In genomic region chr9:123425836-123426365, GRCh38 we compare ENCODE assay signal across 24 cellular contexts.
DNase-seq lines count a peak whose midpoint lies in the region; ATAC-seq and TF ChIP-seq lines count a peak whose summit lies in the region.
"Had no signal": no experiment of that assay in that cellular context is flagged by ENCODE, and none has a peak within 500 bp of the region (broad histone marks: within the 10 kb centered on the region; RNA-seq: fewer than 3 reads in every experiment).

No MANE protein-coding gene starts in this region.

- H3K27ac ChIP-seq in H9 (ENCODE audit: insufficient read length, low read depth, low read length): no peak overlapping the region
- H3K27ac ChIP-seq in endodermal cell (ENCODE audit: low read depth, low read length): no peak overlapping the region
- no peak overlapping the region for H3K27ac ChIP-seq in sigmoid colon
- no peak overlapping the region for H3K27ac ChIP-seq in CD8-positive, alpha-beta memory T cell (ENCODE audit: low read depth, low read length)
- H3K27ac ChIP-seq: prostate gland, SJSA1, suprapubic skin, VCaP had no signal

- TF ChIP-seq POLR2A in sigmoid colon (IDR thresholded peaks at IDR 0.05): no peak

- no peak overlapping the region for H2BK120ac ChIP-seq in H9 (ENCODE audit: low read depth, low read length, poor library complexity, severe bottlenecking)

- no peak overlapping the region for H4K91ac ChIP-seq in H9 (ENCODE audit: insufficient read length, low read depth, low read length)

- intact Hi-C loops in sigmoid colon (cut with DNase I): no loop called here

- H3K4ac ChIP-seq in H9 (ENCODE audit: low read depth, low read length): no peak overlapping the region

- no peaks in the 10 kb centered on the region for H3K23me2 ChIP-seq in H9 (ENCODE audit: insufficient read length, low read depth, low read length, poor library complexity, severe bottlenecking)

- no peak overlapping the region for H4K8ac ChIP-seq in H9 (replicated peaks; ENCODE audit: insufficient read length, low read depth, low read length)

- no peak overlapping the region for H3K23ac ChIP-seq in H9 (ENCODE audit: insufficient read length, low read depth, low read length)

- H3K56ac ChIP-seq in H9 (ENCODE audit: insufficient read length, low read depth, low read length): no peak overlapping the region

- H2BK12ac ChIP-seq in H9 (ENCODE audit: insufficient read length, low read depth, low read length): no peak overlapping the region

- H3K36me3 ChIP-seq in endodermal cell (ENCODE audit: control insufficient read depth, insufficient read depth, low read length) (no peaks in the 10 kb centered on the region), sigmoid colon (peaks cover 0 to 27% (median 0%) of the 10 kb centered on the region in 4 donors)
- H3K36me3 ChIP-seq in CD8-positive, alpha-beta memory T cell (ENCODE audit: insufficient read depth, low read length): no peaks in the 10 kb centered on the region
- H3K36me3 ChIP-seq: prostate gland, SJSA1 had no signal

- ATAC-seq in GM19328 (IDR thresholded peaks at IDR 0.05; ENCODE audit: unreplicated experiment): peak; percentile 17
- ATAC-seq in stimulated activated naive CD8-positive, alpha-beta T cell treated with anti-CD3 and anti-CD28 coated beads, Interleukin-15, Interleukin-2, amounts not matched to agents 100 U/mL and 50 U/mL, for 24 hours: no peak

- H3T11ph ChIP-seq in H9 (ENCODE audit: low read length): no peak overlapping the region

- H3K4me3 ChIP-seq in endodermal cell (ENCODE audit: low read length): no peak overlapping the region
- H3K4me3 ChIP-seq in sigmoid colon: no peak overlapping the region
- H3K4me3 ChIP-seq in CD8-positive, alpha-beta memory T cell (ENCODE audit: low read length): no peak overlapping the region
- H3K4me3 ChIP-seq: prostate gland, SJSA1, suprapubic skin had no signal

- H3K4me1 Mint-ChIP-seq in H9 (peaks cover 24 to 35% of the 10 kb centered on the region in 2 experiments), endodermal cell (peaks cover 13% of the 10 kb centered on the region)
- no peaks in the 10 kb centered on the region for H3K4me1 Mint-ChIP-seq in CD8-positive, alpha-beta memory T cell

- H3K4me1 ChIP-seq in H9 (ENCODE audit: insufficient read depth, low read length): peaks cover 2% of the 10 kb centered on the region; the same call in 1 of the 2 replicates
- no peaks in the 10 kb centered on the region for H3K4me1 ChIP-seq in endodermal cell (ENCODE audit: control insufficient read depth, insufficient read depth, low read length)
- H3K4me1 ChIP-seq in sigmoid colon: no peaks in the 10 kb centered on the region
- no peaks in the 10 kb centered on the region for H3K4me1 ChIP-seq in CD8-positive, alpha-beta memory T cell (ENCODE audit: insufficient read depth, low read length)
- H3K4me1 ChIP-seq: prostate gland, SJSA1, suprapubic skin had no signal

- TF ChIP-seq CTCF in H9 (conservative IDR thresholded peaks at IDR 0.05) (no peak), endodermal cell (conservative IDR thresholded peaks at IDR 0.05) (no peak), sigmoid colon (IDR thresholded peaks at IDR 0.05) (no peak)

- H3K79me1 ChIP-seq in H9 (ENCODE audit: insufficient read depth, low read depth, low read length, poor library complexity, severe bottlenecking): no peaks in the 10 kb centered on the region

- H3K4me2 ChIP-seq in H9 (ENCODE audit: insufficient read depth, insufficient read length, low read length): no peak overlapping the region

- H3K9me3 Mint-ChIP-seq in H9 (no peaks in the 10 kb centered on the region; a peak in 2 of 5 replicates), endodermal cell (peaks cover 6% of the 10 kb centered on the region)
- H3K9me3 Mint-ChIP-seq in CD8-positive, alpha-beta memory T cell: no peaks in the 10 kb centered on the region
- H3K9me3 Mint-ChIP-seq: CD4-positive, alpha-beta T cell had no signal

- H3K27me3 ChIP-seq in H9 (ENCODE audit: insufficient read depth, low read length): no peaks in the 10 kb centered on the region
- H3K27me3 ChIP-seq in endodermal cell (ENCODE audit: control insufficient read depth, insufficient read depth, low read length, poor library complexity, severe bottlenecking): no peaks in the 10 kb centered on the region
- no peaks in the 10 kb centered on the region for H3K27me3 ChIP-seq in sigmoid colon
- no peaks in the 10 kb centered on the region for H3K27me3 ChIP-seq in CD8-positive, alpha-beta memory T cell (ENCODE audit: insufficient read depth, low read length, poor library complexity, severe bottlenecking)
- H3K27me3 ChIP-seq: SJSA1, suprapubic skin had no signal

- no peaks in the 10 kb centered on the region for H4K20me1 ChIP-seq in H9 (ENCODE audit: control insufficient read depth, insufficient read depth, insufficient read length)

- H2BK5ac ChIP-seq in H9 (ENCODE audit: insufficient read length, low read length): no peak overlapping the region

- H3K18ac ChIP-seq in H9 (ENCODE audit: insufficient read length, low read depth, low read length): no peak overlapping the region

- no peak overlapping the region for H2BK15ac ChIP-seq in H9 (ENCODE audit: low read depth, low read length)

- no peak overlapping the region for H4K5ac ChIP-seq in H9 (ENCODE audit: insufficient read length, low read depth, low read length)

- no peaks in the 10 kb centered on the region for H3K79me2 ChIP-seq in H9 (ENCODE audit: insufficient read depth, low read length)

- DNase-seq in H9 (peak; percentile 22), endodermal cell (peak; percentile 28), sigmoid colon (peak; percentile 32), D341Med (ENCODE audit: low spot score) (no peak)
- no peak for DNase-seq in CD8-positive, alpha-beta memory T cell
- DNase-seq in stimulated activated naive CD8-positive, alpha-beta T cell treated with anti-CD3 and anti-CD28 coated beads, Interleukin-15, Interleukin-2, amounts not matched to agents 100 U/mL and 50 U/mL, for 24 hours: no peak
- DNase-seq: activated CD4-positive, alpha-beta T cell treated with anti-CD3 and anti-CD28 coated beads for 48 hours; activated CD8-positive, alpha-beta memory T cell treated with anti-CD3 and anti-CD28 coated beads for 24 hours; activated naive CD8-positive, alpha-beta T cell treated with anti-CD3 and anti-CD28 coated beads, Interleukin-2, amount 10 ng/mL, durations not matched to agents 7 days and 5 days; activated T-cell treated with anti-CD3 and anti-CD28 coated beads for 4 hours; CD4-positive, alpha-beta T cell; effector CD4-positive, alpha-beta T cell; glutamatergic neuron; NCI-H1092; NCI-H1694; NCI-H446; stimulated activated CD4-positive, alpha-beta T cell treated with anti-CD3 and anti-CD28 coated beads, Interleukin-4, amount 100 ng/mL, for 24 hours; T-helper 9 cell had no signal

- no peaks in the 10 kb centered on the region; the same call in 1 of the 2 replicates for H3K27me3 Mint-ChIP-seq in H9 (ENCODE audit: low read depth)
- no peaks in the 10 kb centered on the region for H3K27me3 Mint-ChIP-seq in endodermal cell (ENCODE audit: insufficient read depth)
- H3K27me3 Mint-ChIP-seq in CD8-positive, alpha-beta memory T cell: peaks cover 0 to 1% of the 10 kb centered on the region in 2 donors
- H3K27me3 Mint-ChIP-seq: activated naive CD8-positive, alpha-beta T cell treated with anti-CD3 and anti-CD28 coated beads, Interleukin-2, amount 10 ng/mL, durations not matched to agents 7 days and 5 days; CD4-positive, alpha-beta T cell had no signal

- H2AFZ ChIP-seq in H9 (ENCODE audit: low read length): no peak overlapping the region

- no peak for TF ChIP-seq EP300 in sigmoid colon (IDR thresholded peaks at IDR 0.05)

- CTCF ChIA-PET in CD8-positive, alpha-beta memory T cell (lab: Charles Lee): interaction anchor here (0.7 kb wide), 1 partner anchor 19 kb away, joined by 3 read pairs; no protein-coding TSS in a partner anchor

- WGBS in H9 (ENCODE audit: extremely low coverage, insufficient read length, low lambda C conversion rate): no CpG with 5 or more reads among the region's 6 CpGs
- 91 to 93% methylated on average over 3 to 6 of the region's 6 CpGs for WGBS in endodermal cell (ENCODE audit: insufficient coverage in 1 of 2, insufficient read length in 1 of 2), 2 experiments
- 87 to 96% methylated on average over 6 of the region's 6 CpGs for WGBS in sigmoid colon, 2 donors

- POLR2A ChIA-PET in CD8-positive, alpha-beta memory T cell (lab: Charles Lee): no interaction called here

- H3K27ac Mint-ChIP-seq in H9: peak overlapping the region; percentile 31 to 69 (median 57); a peak in 4 of 7 replicates
- H3K27ac Mint-ChIP-seq in endodermal cell: no peak overlapping the region
- H3K27ac Mint-ChIP-seq in CD8-positive, alpha-beta memory T cell: no peak overlapping the region
- H3K27ac Mint-ChIP-seq: activated naive CD8-positive, alpha-beta T cell treated with anti-CD3 and anti-CD28 coated beads, Interleukin-2, amount 10 ng/mL, durations not matched to agents 7 days and 5 days; CD4-positive, alpha-beta T cell; mesothelial cell of epicardium had no signal

- H3K9me3 ChIP-seq in H9 (ENCODE audit: control insufficient read depth, low read depth, low read length): no peaks in the 10 kb centered on the region
- peaks cover 6% of the 10 kb centered on the region for H3K9me3 ChIP-seq in endodermal cell (ENCODE audit: control insufficient read depth, low read length)
- H3K9me3 ChIP-seq in sigmoid colon: no peaks in the 10 kb centered on the region
- H3K9me3 ChIP-seq in CD8-positive, alpha-beta memory T cell (ENCODE audit: low read length): no peaks in the 10 kb centered on the region
- H3K9me3 ChIP-seq: prostate gland, SJSA1, suprapubic skin had no signal

- no peak overlapping the region for H3K4me3 Mint-ChIP-seq in H9
- no peak overlapping the region for H3K4me3 Mint-ChIP-seq in endodermal cell
- no peak overlapping the region for H3K4me3 Mint-ChIP-seq in CD8-positive, alpha-beta memory T cell
- H3K4me3 Mint-ChIP-seq: activated naive CD8-positive, alpha-beta T cell treated with anti-CD3 and anti-CD28 coated beads, Interleukin-2, amount 10 ng/mL, durations not matched to agents 7 days and 5 days; CD4-positive, alpha-beta T cell; mesothelial cell of epicardium had no signal

- peaks cover 8 to 15% (median 8%) of the 10 kb centered on the region in 3 experiments; a peak in 5 of 7 replicates for H3K36me3 Mint-ChIP-seq in H9 (ENCODE audit: insufficient read depth in 1 of 3, low read depth in 3 of 3)
- H3K36me3 Mint-ChIP-seq in endodermal cell (ENCODE audit: low read depth): peaks cover 34% of the 10 kb centered on the region
- peaks cover 14 to 34% (median 34%) of the 10 kb centered on the region in 3 donors for H3K36me3 Mint-ChIP-seq in CD8-positive, alpha-beta memory T cell

- H2AK5ac ChIP-seq in H9 (ENCODE audit: insufficient read length, low read length): no peak overlapping the region

- no peak overlapping the region for H3K14ac ChIP-seq in H9 (ENCODE audit: insufficient read depth, low read length)

- no peak overlapping the region for H2BK20ac ChIP-seq in H9 (ENCODE audit: low read depth, low read length, poor library complexity, severe bottlenecking)

- no peak overlapping the region for H3K9ac ChIP-seq in H9 (ENCODE audit: extremely low read depth, insufficient read length, low read length)
- H3K9ac ChIP-seq in endodermal cell (ENCODE audit: extremely low read depth, low read length, poor library complexity, severe bottlenecking): no peak overlapping the region

Comparison
In these comparisons a context has a peak if more than half of its experiments do, and no peak if none do; other contexts are left out.
1. DNase-seq: peak in H9 (single experiment), endodermal cell (single experiment) and sigmoid colon (single experiment); none in CD8-positive, alpha-beta memory T cell (0 of 5), stimulated activated naive CD8-positive, alpha-beta T cell treated with anti-CD3 and anti-CD28 coated beads, Interleukin-15, Interleukin-2, amounts not matched to agents 100 U/mL and 50 U/mL, for 24 hours (single experiment) and D341Med (single experiment).
2. H3K27ac Mint-ChIP-seq: peak in H9 (3 of 3); none in endodermal cell (single experiment) and CD8-positive, alpha-beta memory T cell (0 of 8).